In genomic region chr12:128792881-128793280, GRCh38 we compare ENCODE assay signal across 16 cellular contexts.
"Had no signal": no experiment of that assay in that cellular context is flagged by ENCODE, and none has a peak within 500 bp of the region (broad histone marks: within the 10 kb centered on the region; RNA-seq: fewer than 3 reads in every experiment).

No MANE protein-coding gene starts in this region.

- H3K27me3 Mint-ChIP-seq: activated naive CD8-positive, alpha-beta T cell treated with anti-CD3 and anti-CD28 coated beads for 36 hours; brain; stimulated activated naive CD8-positive, alpha-beta T cell treated with anti-CD3 and anti-CD28 coated beads, Interleukin-15, Interleukin-2, amounts not matched to agents 100 ng/mL and 50 ng/mL, for 24 hours; type B pancreatic cell had no signal

- H3K27ac ChIP-seq: epithelial cell of prostate had no signal

- H3K9me3 Mint-ChIP-seq: activated naive CD8-positive, alpha-beta T cell treated with anti-CD3 and anti-CD28 coated beads for 36 hours; stimulated activated naive CD8-positive, alpha-beta T cell treated with anti-CD3 and anti-CD28 coated beads, Interleukin-15, Interleukin-2, amounts not matched to agents 100 ng/mL and 50 ng/mL, for 24 hours; type B pancreatic cell had no signal

- H3K4me3 Mint-ChIP-seq: activated naive CD8-positive, alpha-beta T cell treated with anti-CD3 and anti-CD28 coated beads for 36 hours; brain; stimulated activated naive CD8-positive, alpha-beta T cell treated with anti-CD3 and anti-CD28 coated beads, Interleukin-15, Interleukin-2, amounts not matched to agents 100 ng/mL and 50 ng/mL, for 24 hours; type B pancreatic cell had no signal

- DNase-seq: activated CD4-positive, alpha-beta T cell treated with anti-CD3 and anti-CD28 coated beads, Interleukin-2, amount 50 U/mL, for 1 hour; activated gamma-delta T cell; activated naive CD8-positive, alpha-beta T cell treated with anti-CD3 and anti-CD28 coated beads for 36 hours; activated T-cell treated with anti-CD3 and anti-CD28 coated beads, Interleukin-2, amount 50 U/mL, for 48 hours; amygdala; cerebellar nuclear complex; effector memory CD4-positive, alpha-beta T cell; foreskin melanocyte; stimulated activated CD4-positive, alpha-beta T cell treated with anti-CD3 and anti-CD28 coated beads, Interleukin-15, amount 100 ng/mL, for 24 hours; stimulated activated CD4-positive, alpha-beta T cell treated with anti-CD3 and anti-CD28 coated beads, Interleukin-4, amount 100 ng/mL, for 1 hour; T-helper 9 cell had no signal

- H3K27ac Mint-ChIP-seq: type B pancreatic cell had no signal

- ATAC-seq: activated CD4-positive, CD25-positive, alpha-beta regulatory T cell treated with anti-CD3 and anti-CD28 coated beads, Interleukin-2, amount 50 U/mL, for 24 hours had no signal
